29 cellular contexts compared by ENCODE assay signal in the genomic region with DNA sequence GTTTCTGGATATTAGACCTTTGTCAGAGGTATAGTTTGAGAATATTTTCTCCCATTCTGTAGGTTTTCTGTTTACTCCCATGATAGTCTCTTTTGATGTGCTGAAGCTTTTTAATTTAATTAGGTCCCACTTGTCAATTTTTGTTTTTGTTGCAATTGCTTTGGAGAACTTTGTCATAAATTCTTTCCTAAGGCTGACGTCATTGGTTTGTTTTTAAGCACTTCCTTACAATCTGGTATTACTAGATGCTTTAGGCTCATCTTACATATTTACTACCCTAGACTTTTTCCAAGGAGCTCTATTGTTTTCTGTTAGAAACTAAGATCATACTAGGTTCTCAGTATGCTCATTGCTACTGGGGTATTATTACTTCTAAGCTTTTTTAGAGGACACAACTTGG.
"Had no signal": no experiment of that assay in that cellular context is flagged by ENCODE, and none has a peak within 500 bp of the region (broad histone marks: within the 10 kb centered on the region; RNA-seq: fewer than 3 reads in every experiment).

No MANE protein-coding gene starts in this region.

- H2AFZ ChIP-seq: neural progenitor cell, parathyroid adenoma had no signal

- H3K9ac ChIP-seq: neural progenitor cell, parathyroid adenoma had no signal

- H3K4me2 ChIP-seq: neural progenitor cell, smooth muscle cell had no signal

- DNase-seq: natural killer cell; occipital lobe; ovary; posterior cingulate gyrus; psoas muscle; right cardiac atrium; spleen; stimulated activated CD4-positive, alpha-beta T cell treated with anti-CD3 and anti-CD28 coated beads, Interleukin-12 subunit alpha, Interleukin-12 subunit beta, amount 100 ng/mL, for 4 hours; stimulated activated CD4-positive, alpha-beta T cell treated with anti-CD3 and anti-CD28 coated beads, Interleukin-1b, Interleukin-23, amount 100 ng/mL, for 48 hours; stimulated activated CD4-positive, alpha-beta T cell treated with anti-CD3 and anti-CD28 coated beads, Interleukin-4, amount 100 ng/mL, for 1 hour; stimulated activated CD4-positive, alpha-beta T cell treated with anti-CD3 and anti-CD28 coated beads, Interleukin-4, amount 100 ng/mL, for 4 hours; stimulated activated naive B cell treated with anti-CD40 and anti-IgM and Interleukin-4, amounts not matched to agents 10 μg/mL and 1 μg/mL and 100 μg/mL, for 72 hours; stimulated activated naive CD4-positive, alpha-beta T cell treated with Interleukin-2 at 50 U/mL for 16 hours; stomach; thyroid gland; upper lobe of left lung had no signal

- H3K79me2 ChIP-seq: parathyroid adenoma had no signal

- H3K4me3 ChIP-seq: neural progenitor cell, ovary, psoas muscle, skin epidermis, smooth muscle cell, spleen, stomach, thoracic aorta, thyroid gland, tibial nerve, upper lobe of left lung, vagina had no signal

- H3K4me1 ChIP-seq: neural progenitor cell, parathyroid adenoma, psoas muscle, spleen, stomach, thyroid gland, tibial nerve, upper lobe of left lung, vagina had no signal

- H3K27me3 Mint-ChIP-seq: progenitor cell of endocrine pancreas; stimulated activated naive B cell treated with anti-CD40 and anti-IgM and Interleukin-4, amounts not matched to agents 10 μg/mL and 1 μg/mL and 100 μg/mL, for 72 hours; stimulated activated naive CD8-positive, alpha-beta T cell treated with anti-CD3 and anti-CD28 coated beads, Interleukin-15, Interleukin-2, amounts not matched to agents 100 ng/mL and 50 ng/mL, for 24 hours had no signal

- H3K4me3 Mint-ChIP-seq: natural killer cell; nephron; neural progenitor cell; stimulated activated effector memory CD8-positive, alpha-beta T cell treated with anti-CD3 and anti-CD28 coated beads, Interleukin-12 subunit alpha, Interleukin-12 subunit beta, amount 100 ng/mL, for 72 hours; stimulated activated naive B cell treated with anti-CD40 and anti-IgM and Interleukin-4, amounts not matched to agents 10 μg/mL and 1 μg/mL and 100 μg/mL, for 72 hours; stimulated activated naive CD8-positive, alpha-beta T cell treated with anti-CD3 and anti-CD28 coated beads, Interleukin-15, Interleukin-2, amounts not matched to agents 100 ng/mL and 50 ng/mL, for 24 hours had no signal

- H3K27ac Mint-ChIP-seq: natural killer cell; nephron; neural progenitor cell; progenitor cell of endocrine pancreas; stimulated activated effector memory CD8-positive, alpha-beta T cell treated with anti-CD3 and anti-CD28 coated beads, Interleukin-12 subunit alpha, Interleukin-12 subunit beta, amount 100 ng/mL, for 72 hours; stimulated activated naive B cell treated with anti-CD40 and anti-IgM and Interleukin-4, amounts not matched to agents 10 μg/mL and 1 μg/mL and 100 μg/mL, for 72 hours; stimulated activated naive CD8-positive, alpha-beta T cell treated with anti-CD3 and anti-CD28 coated beads, Interleukin-15, Interleukin-2, amounts not matched to agents 100 ng/mL and 50 ng/mL, for 24 hours had no signal

- H3K36me3 Mint-ChIP-seq: neural progenitor cell; stimulated activated effector memory CD8-positive, alpha-beta T cell treated with anti-CD3 and anti-CD28 coated beads, Interleukin-12 subunit alpha, Interleukin-12 subunit beta, amount 100 ng/mL, for 72 hours; stimulated activated naive B cell treated with anti-CD40 and anti-IgM and Interleukin-4, amounts not matched to agents 10 μg/mL and 1 μg/mL and 100 μg/mL, for 72 hours had no signal

- ATAC-seq: natural killer cell; psoas muscle; right cardiac atrium; sciatic nerve; stimulated activated effector memory CD8-positive, alpha-beta T cell treated with anti-CD3 and anti-CD28 coated beads, Interleukin-12 subunit alpha, Interleukin-12 subunit beta, amount 100 ng/mL, for 72 hours; stimulated activated naive B cell treated with anti-CD40 and anti-IgM and Interleukin-4, amounts not matched to agents 10 μg/mL and 1 μg/mL and 100 μg/mL, for 72 hours had no signal

- H3K36me3 ChIP-seq: neural progenitor cell, ovary, spleen, stomach, thoracic aorta, thyroid gland, tibial nerve, upper lobe of left lung, vagina had no signal

- H3K9me3 ChIP-seq: ovary, psoas muscle, stomach, thoracic aorta, thyroid gland, upper lobe of left lung, vagina had no signal

- H3K4me1 Mint-ChIP-seq: natural killer cell; nephron; stimulated activated effector memory CD8-positive, alpha-beta T cell treated with anti-CD3 and anti-CD28 coated beads, Interleukin-12 subunit alpha, Interleukin-12 subunit beta, amount 100 ng/mL, for 72 hours; stimulated activated naive B cell treated with anti-CD40 and anti-IgM and Interleukin-4, amounts not matched to agents 10 μg/mL and 1 μg/mL and 100 μg/mL, for 72 hours had no signal

- H3K27ac ChIP-seq: neural progenitor cell, ovary, parathyroid adenoma, psoas muscle, skin epidermis, spleen, stomach, thoracic aorta, thyroid gland, tibial nerve, upper lobe of left lung, vagina had no signal

- H3K27me3 ChIP-seq: neural progenitor cell, ovary, spleen, stomach, thyroid gland, tibial nerve, upper lobe of left lung, vagina had no signal

- FAIRE-seq: urothelium cell line had no signal
